ENCODE assay signal across 30 cellular contexts in the genomic region with DNA sequence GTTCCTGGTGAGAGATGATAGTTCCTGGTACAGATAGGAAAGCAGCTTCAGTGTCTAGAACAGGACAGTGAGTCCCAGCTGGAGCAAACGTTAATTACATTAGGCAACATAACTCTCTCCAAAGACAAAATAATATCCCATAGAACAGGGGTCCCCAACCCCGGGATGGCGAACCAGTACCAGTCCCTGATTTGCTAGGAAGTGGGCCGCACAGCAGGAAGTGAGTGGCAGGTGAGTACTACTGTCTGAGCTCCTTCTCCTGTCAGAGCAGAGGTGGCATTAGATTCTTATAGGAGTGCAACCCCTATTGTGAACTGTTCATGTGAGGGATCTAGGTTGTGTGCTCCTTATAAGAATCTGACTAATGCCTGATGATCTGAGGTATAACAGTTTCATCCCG.
"Had no signal": no experiment of that assay in that cellular context is flagged by ENCODE, and none has a peak within 500 bp of the region (broad histone marks: within the 10 kb centered on the region; RNA-seq: fewer than 3 reads in every experiment).

No MANE protein-coding gene starts in this region.

- H3K27me3 ChIP-seq: neural progenitor cell, ovary, right lobe of liver, sigmoid colon, suprapubic skin, testis, tibial artery, transverse colon, upper lobe of right lung, uterus had no signal

- DNase-seq: natural killer cell; occipital lobe; ovary; posterior cingulate gyrus; psoas muscle; right cardiac atrium; right lobe of liver; sigmoid colon; small intestine; stimulated activated CD4-positive, alpha-beta T cell treated with anti-CD3 and anti-CD28 coated beads, Interleukin-12 subunit alpha, Interleukin-12 subunit beta, amount 100 ng/mL, for 4 hours; stimulated activated CD4-positive, alpha-beta T cell treated with anti-CD3 and anti-CD28 coated beads, Interleukin-1b, Interleukin-23, amount 100 ng/mL, for 48 hours; stimulated activated CD4-positive, alpha-beta T cell treated with anti-CD3 and anti-CD28 coated beads, Interleukin-4, amount 100 ng/mL, for 1 hour; stimulated activated CD4-positive, alpha-beta T cell treated with anti-CD3 and anti-CD28 coated beads, Interleukin-4, amount 100 ng/mL, for 4 hours; stimulated activated CD8-positive, alpha-beta memory T cell treated with anti-CD3 and anti-CD28 coated beads, Interleukin-4, amount 100 ng/mL, for 48 hours; stimulated activated naive CD4-positive, alpha-beta T cell; stimulated activated naive CD8-positive, alpha-beta T cell treated with anti-CD3 and anti-CD28 coated beads, Interleukin-15, amount 100 ng/mL, for 72 hours; stimulated activated naive CD8-positive, alpha-beta T cell treated with anti-CD3 and anti-CD28 coated beads, Interleukin-15, Interleukin-2, amounts not matched to agents 100 U/mL and 50 U/mL, for 24 hours; substantia nigra; testis; tibial artery; transverse colon; upper lobe of right lung; uterus had no signal

- H3K4me1 ChIP-seq: parathyroid adenoma, psoas muscle, right lobe of liver, sigmoid colon, suprapubic skin, testis, tibial artery, transverse colon, upper lobe of right lung, uterus had no signal

- H3K36me3 Mint-ChIP-seq: natural killer cell; stimulated activated memory B cell treated with anti-CD40 and anti-IgM and Interleukin-4, amounts not matched to agents 10 μg/mL and 1 μg/mL and 100 μg/mL, for 72 hours; type B pancreatic cell had no signal

- H3K4me3 Mint-ChIP-seq: natural killer cell; nephron; neural progenitor cell; stimulated activated memory B cell treated with anti-CD40 and anti-IgM and Interleukin-4, amounts not matched to agents 10 μg/mL and 1 μg/mL and 100 μg/mL, for 72 hours; stimulated activated naive CD8-positive, alpha-beta T cell treated with anti-CD3 and anti-CD28 coated beads, Interleukin-15, amount 100 ng/mL, for 72 hours; type B pancreatic cell had no signal

- H3K9me3 ChIP-seq: psoas muscle, testis, tibial artery, transverse colon, upper lobe of right lung, uterus had no signal

- H3K27ac ChIP-seq: neural progenitor cell, ovary, parathyroid adenoma, psoas muscle, right lobe of liver, sigmoid colon, suprapubic skin, testis, tibial artery, transverse colon, upper lobe of right lung, uterus had no signal

- H3K27ac Mint-ChIP-seq: natural killer cell; nephron; neural progenitor cell; progenitor cell of endocrine pancreas; stimulated activated memory B cell treated with anti-CD40 and anti-IgM and Interleukin-4, amounts not matched to agents 10 μg/mL and 1 μg/mL and 100 μg/mL, for 72 hours; stimulated activated naive CD8-positive, alpha-beta T cell treated with anti-CD3 and anti-CD28 coated beads, Interleukin-15, amount 100 ng/mL, for 72 hours; type B pancreatic cell had no signal

- H3K4me3 ChIP-seq: neural progenitor cell, ovary, psoas muscle, right lobe of liver, sigmoid colon, suprapubic skin, testis, tibial artery, transverse colon, upper lobe of right lung, uterus had no signal

- H3K36me3 ChIP-seq: ovary, right lobe of liver, sigmoid colon, suprapubic skin, tibial artery, transverse colon, upper lobe of right lung, uterus had no signal

- ATAC-seq: natural killer cell; psoas muscle; right cardiac atrium; right lobe of liver; stimulated activated memory B cell treated with anti-CD40 and anti-IgM and Interleukin-4, amounts not matched to agents 10 μg/mL and 1 μg/mL and 100 μg/mL, for 72 hours; stimulated activated naive CD8-positive, alpha-beta T cell treated with anti-CD3 and anti-CD28 coated beads, Interleukin-15, amount 100 ng/mL, for 72 hours; stimulated activated naive CD8-positive, alpha-beta T cell treated with anti-CD3 and anti-CD28 coated beads, Interleukin-15, Interleukin-2, amounts not matched to agents 100 U/mL and 50 U/mL, for 24 hours; upper lobe of right lung had no signal

- H3K9me3 Mint-ChIP-seq: type B pancreatic cell had no signal

- H3K27me3 Mint-ChIP-seq: progenitor cell of endocrine pancreas; stimulated activated memory B cell treated with anti-CD40 and anti-IgM and Interleukin-4, amounts not matched to agents 10 μg/mL and 1 μg/mL and 100 μg/mL, for 72 hours; stimulated activated naive CD8-positive, alpha-beta T cell treated with anti-CD3 and anti-CD28 coated beads, Interleukin-15, amount 100 ng/mL, for 72 hours; type B pancreatic cell had no signal

- H3K4me1 Mint-ChIP-seq: natural killer cell; nephron; stimulated activated memory B cell treated with anti-CD40 and anti-IgM and Interleukin-4, amounts not matched to agents 10 μg/mL and 1 μg/mL and 100 μg/mL, for 72 hours had no signal
